8 cellular contexts compared by ENCODE assay signal in genomic region chr12:52025301-52026172, GRCh38. TPM values are rescaled to one million over a fixed set of nuclear protein-coding genes. Genes with fewer than 3 reads are reported as not detected.
A peak's percentile ranks its signal among the peaks of the same experiment; 100 is the strongest.
DNase-seq lines count a peak whose midpoint lies in the region; ATAC-seq and TF ChIP-seq lines count a peak whose summit lies in the region.

No MANE protein-coding gene starts in this region.

- no peaks in the 10 kb centered on the region for H3K9me2 ChIP-seq in DOHH2 (replicated peaks; ENCODE audit: control insufficient read depth, low read length)

- intact Hi-C loops in breast epithelium (cut with DNase I; ENCODE audit: low total_unique reads), result loop anchor here (2.0 to 5.0 kb wide), 2 partner anchors 41 to 57 kb away; no protein-coding TSS in a partner anchor

- H3K27ac ChIP-seq in DOHH2 (ENCODE audit: low read depth, low read length) (peak overlapping the region; percentile 64), WERI-Rb-1 (peak overlapping the region; percentile 74), breast epithelium (peak overlapping the region; percentile 69 to 73), smooth muscle cell (ENCODE audit: low read depth) (no peak overlapping the region)

- 16% methylated on average over 36 of the region's 36 CpGs for WGBS in smooth muscle cell (ENCODE audit: low lambda C conversion rate)

- no peaks in the 10 kb centered on the region for H3K9me3 ChIP-seq in DOHH2 (ENCODE audit: control insufficient read depth, insufficient read depth, low read length)
- no peaks in the 10 kb centered on the region for H3K9me3 ChIP-seq in WERI-Rb-1 (ENCODE audit: severe bottlenecking)
- no peaks in the 10 kb centered on the region for H3K9me3 ChIP-seq in breast epithelium
- no peaks in the 10 kb centered on the region for H3K9me3 ChIP-seq in smooth muscle cell (replicated peaks; ENCODE audit: low read depth)

- H2AFZ ChIP-seq in smooth muscle cell (ENCODE audit: low read depth), result peak overlapping the region; percentile 92

- H4K20me1 ChIP-seq in DOHH2 (ENCODE audit: control insufficient read depth, insufficient read depth, low read depth, low read length) (no peaks in the 10 kb centered on the region), smooth muscle cell (ENCODE audit: low read depth) (no peaks in the 10 kb centered on the region)

- DNase-seq in NCI-H2196 treated with DMSO at 0.1 percent for 48 hours (lab: John Stamatoyannopoulos, UW; ENCODE audit: unreplicated experiment) (peak; percentile 80), WERI-Rb-1 (peak; percentile 82), breast epithelium (ENCODE audit: low spot score in 2 of 2) (peak; percentile 83 to 84), inferior parietal cortex (ENCODE audit: extremely low spot score) (peak; percentile 94), smooth muscle cell (lab: John Stamatoyannopoulos, UW; ENCODE audit: unreplicated experiment) (peak; percentile 71)

- H3F3A ChIP-seq in DOHH2 (ENCODE audit: control insufficient read depth, insufficient read depth) (no peaks in the 10 kb centered on the region; the same call in none of the 2 replicates), smooth muscle cell (ENCODE audit: low read depth) (no peaks in the 10 kb centered on the region)

- no peaks in the 10 kb centered on the region for H3K36me3 ChIP-seq in DOHH2 (ENCODE audit: control insufficient read depth, low read length)
- no peaks in the 10 kb centered on the region for H3K36me3 ChIP-seq in WERI-Rb-1
- H3K36me3 ChIP-seq in breast epithelium, result no peaks in the 10 kb centered on the region
- no peaks in the 10 kb centered on the region for H3K36me3 ChIP-seq in smooth muscle cell (ENCODE audit: low read depth)

- 0 out of 2 replicates have a peak, but pooled peaks cover 2% of the 10 kb centered on the region for H3K79me2 ChIP-seq in DOHH2 (ENCODE audit: control insufficient read depth, low read length)
- H3K79me2 ChIP-seq in smooth muscle cell (ENCODE audit: low read depth), result no peaks in the 10 kb centered on the region

- H3K27me3 ChIP-seq in DOHH2 (ENCODE audit: control insufficient read depth, low read length) (peaks cover 16% of the 10 kb centered on the region), WERI-Rb-1 (ENCODE audit: insufficient read depth, low read depth, severe bottlenecking) (no peaks in the 10 kb centered on the region), breast epithelium (no peaks in the 10 kb centered on the region), smooth muscle cell (ENCODE audit: low read depth) (no peaks in the 10 kb centered on the region)

- no peak for TF ChIP-seq POLR2A in breast epithelium (IDR thresholded peaks at IDR 0.05)

- H3K4me1 ChIP-seq in DOHH2 (ENCODE audit: control insufficient read depth, low read length), result peaks cover 66% of the 10 kb centered on the region
- H3K4me1 ChIP-seq in breast epithelium, result no peaks in the 10 kb centered on the region
- peaks cover 11% of the 10 kb centered on the region for H3K4me1 ChIP-seq in smooth muscle cell (ENCODE audit: low read depth)

- ATAC-seq in HG02938 (IDR thresholded peaks at IDR 0.05; ENCODE audit: unreplicated experiment), result peak; percentile 43
- ATAC-seq in HG03460 (IDR thresholded peaks at IDR 0.05; ENCODE audit: unreplicated experiment), result no peak

- H3K4me3 ChIP-seq in DOHH2 (ENCODE audit: low read length) (peak overlapping the region; percentile 71), WERI-Rb-1 (ENCODE audit: low read depth, low read length) (peak overlapping the region; percentile 48), breast epithelium (peak overlapping the region; percentile 25 to 43 (median 29)), smooth muscle cell (peak overlapping the region; percentile 53)

- peak overlapping the region; percentile 92 for H3K4me2 ChIP-seq in DOHH2 (ENCODE audit: low read length)
- H3K4me2 ChIP-seq in smooth muscle cell, result peak overlapping the region; percentile 87

- H3K9ac ChIP-seq in smooth muscle cell (ENCODE audit: low read depth), result no peak overlapping the region

- TF ChIP-seq CTCF in DOHH2 (IDR thresholded peaks at IDR 0.05; ENCODE audit: low read depth, low read length, poor library complexity, severe bottlenecking) (peak; percentile 100), WERI-Rb-1 (IDR thresholded peaks at IDR 0.05; ENCODE audit: low read depth, low read length) (peak; percentile 72), breast epithelium (IDR thresholded peaks at IDR 0.05) (peak; percentile 98 to 100 (median 99)), smooth muscle cell (IDR thresholded peaks at IDR 0.05; ENCODE audit: borderline replicate concordance, insufficient read depth, poor library complexity, severe bottlenecking) (peak; percentile 98)

RNA-seq across cellular contexts. Expression of gene TAMALIN, which starts 18.8 kb away (rescaled TPM):
- total RNA-seq in breast epithelium, result 10 to 100 TPM in 2 of 3 donors, 1 to 10 TPM in 1; 8.5 to 27.2 (median 16.0) TPM
- 4.1 and 12.2 TPM in 2 replicates for total RNA-seq in smooth muscle cell
- polyA plus RNA-seq in smooth muscle cell, result 32.4 and 36.8 TPM in 2 replicates

RNA-seq across cellular contexts. Expression of gene NR4A1, which starts 25.7 kb away (rescaled TPM):
- 100 to 1,000 TPM in 1 of 3 donors, 10 to 100 TPM in 2; 35.7 to 154 (median 66.2) TPM for total RNA-seq in breast epithelium
- 178 and 182 TPM in 2 replicates for total RNA-seq in smooth muscle cell
- 510 and 634 TPM in 2 replicates for polyA plus RNA-seq in smooth muscle cell

RNA-seq across cellular contexts. Expression of gene ATG101, which starts 44.2 kb away (rescaled TPM):
- total RNA-seq in breast epithelium (10 to 100 TPM; 35.0 to 54.2 (median 39.7) TPM), smooth muscle cell (62.6 and 73.4 TPM in 2 replicates)
- polyA plus RNA-seq in smooth muscle cell, result 114 and 120 TPM in 2 replicates

RNA-seq across cellular contexts. Expression of gene SMIM41, which starts 54.0 kb away (rescaled TPM):
- 1 to 10 TPM in 1 of 3 donors, not detected in 2; 1.3 TPM for total RNA-seq in breast epithelium
- not detected in 2 replicates for total RNA-seq in smooth muscle cell
- polyA plus RNA-seq in smooth muscle cell, result not detected in 2 replicates
